11 cellular contexts compared by ENCODE assay signal in the genomic region with DNA sequence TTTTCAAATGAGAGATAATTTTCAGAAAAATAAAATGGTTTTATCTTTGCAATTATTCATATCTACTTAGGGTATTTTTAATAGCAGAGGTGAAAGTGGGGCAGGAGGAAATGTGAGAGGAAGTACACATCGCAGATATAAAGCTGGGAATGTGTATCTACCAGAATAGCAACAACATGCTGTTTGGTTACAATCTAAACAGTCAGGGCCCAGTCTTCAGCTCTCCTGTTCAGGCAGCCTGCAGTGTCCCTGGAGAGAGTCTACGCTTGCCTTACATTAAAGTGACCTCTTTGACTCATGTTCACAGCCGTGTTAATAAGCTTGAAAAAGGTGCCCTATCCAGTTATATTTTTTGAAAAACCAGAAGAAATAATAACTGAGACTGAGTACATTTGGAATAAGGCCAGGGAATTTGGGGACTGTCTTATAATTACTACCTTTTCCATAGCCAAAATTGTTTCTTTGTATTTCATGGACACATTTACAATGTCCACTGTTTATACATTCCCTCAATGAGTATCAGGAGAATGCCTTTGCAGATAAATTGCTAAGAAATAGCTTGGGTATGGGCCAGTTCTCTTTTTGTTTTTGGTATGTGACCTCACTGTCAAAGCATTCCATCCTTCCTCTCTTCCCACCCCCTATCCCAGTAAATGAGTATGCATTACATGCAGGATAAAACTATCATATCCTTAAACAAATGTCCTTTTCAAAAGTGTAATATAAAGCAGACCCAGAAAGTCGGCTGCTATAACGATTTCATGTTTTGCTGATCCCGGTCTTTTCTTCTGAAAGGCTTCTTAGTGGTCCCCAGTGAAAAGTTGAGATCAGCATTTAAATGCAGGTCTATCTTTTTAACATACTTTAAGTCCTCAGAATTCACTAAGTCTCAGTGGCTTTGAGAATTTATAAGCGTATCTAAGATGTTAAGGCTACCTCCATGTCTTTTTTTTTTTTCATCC.
DNase-seq lines count a peak whose midpoint lies in the region; ATAC-seq and TF ChIP-seq lines count a peak whose summit lies in the region.
"Had no signal": no experiment of that assay in that cellular context is flagged by ENCODE, and none has a peak within 500 bp of the region (broad histone marks: within the 10 kb centered on the region; RNA-seq: fewer than 3 reads in every experiment).

No MANE protein-coding gene starts in this region.

- H3K9me3 ChIP-seq in HUES64 (ENCODE audit: insufficient read depth, low read depth, low read length) (no peaks in the 10 kb centered on the region), mesenchymal stem cell (ENCODE audit: control insufficient read depth, low read length) (no peaks in the 10 kb centered on the region)
- H3K9me3 ChIP-seq: Caco-2 had no signal

- H3K79me1 ChIP-seq in mesenchymal stem cell (replicated peaks; ENCODE audit: low read length, poor library complexity, severe bottlenecking), result no peaks in the 10 kb centered on the region

- H2BK12ac ChIP-seq in mesenchymal stem cell (ENCODE audit: low read length in 2 of 2), result no peak overlapping the region

- no peaks in the 10 kb centered on the region for H3K27me3 ChIP-seq in HUES64 (ENCODE audit: insufficient read depth, low read length)
- no peaks in the 10 kb centered on the region for H3K27me3 ChIP-seq in dorsolateral prefrontal cortex
- H3K27me3 ChIP-seq in mesenchymal stem cell (ENCODE audit: control insufficient read depth in 1 of 2, insufficient read depth in 1 of 2, low read length in 2 of 2), result no peaks in the 10 kb centered on the region

- H2BK15ac ChIP-seq in mesenchymal stem cell (ENCODE audit: low read depth, poor library complexity, severe bottlenecking), result no peak overlapping the region

- TF ChIP-seq CTCF in dorsolateral prefrontal cortex (IDR thresholded peaks at IDR 0.05 in 54 of 56, conservative IDR thresholded peaks at IDR 0.05 in 2 of 56; ENCODE audit: low read depth in 1 of 56, partially characterized antibody in 56 of 56), result no peak

- H2BK120ac ChIP-seq in mesenchymal stem cell (ENCODE audit: low read depth, low read length), result no peak overlapping the region

- H2AFZ ChIP-seq in mesenchymal stem cell (ENCODE audit: low read depth, low read length), result no peak overlapping the region

- CTCF ChIA-PET in activated CD8-positive, alpha-beta memory T cell treated with anti-CD3 and anti-CD28 coated beads, Interleukin-2, amount 10 ng/mL, durations not matched to agents 7 days and 5 days (lab: Charles Lee), result no interaction called here

- H3K4me1 Mint-ChIP-seq in activated CD8-positive, alpha-beta memory T cell treated with anti-CD3 and anti-CD28 coated beads, Interleukin-2, amount 10 ng/mL, durations not matched to agents 7 days and 5 days, result no peaks in the 10 kb centered on the region
- H3K4me1 Mint-ChIP-seq: stimulated activated effector memory CD8-positive, alpha-beta T cell treated with anti-CD3 and anti-CD28 coated beads, Interleukin-12 subunit alpha, Interleukin-12 subunit beta, amount 100 ng/mL, for 72 hours had no signal

- H3K4me2 ChIP-seq in mesenchymal stem cell (ENCODE audit: low read length, poor library complexity, severe bottlenecking), result peak overlapping the region; percentile 59

- H4K8ac ChIP-seq in mesenchymal stem cell (ENCODE audit: low read length), result no peak overlapping the region

- no peak overlapping the region for H3K23ac ChIP-seq in mesenchymal stem cell (ENCODE audit: low read length in 2 of 2)

- H3K14ac ChIP-seq in mesenchymal stem cell (ENCODE audit: low read length in 2 of 2), result no peak overlapping the region

- H2AK5ac ChIP-seq in mesenchymal stem cell (ENCODE audit: low read length, severe bottlenecking), result no peak overlapping the region

- H3K27ac ChIP-seq in HUES64 (ENCODE audit: low read depth, low read length) (peak overlapping the region; percentile 20; the same call in 1 of the 2 replicates), dorsolateral prefrontal cortex (peak overlapping the region in 58 of 59 donors; percentile 3 to 86 (median 69)), mesenchymal stem cell (ENCODE audit: low read length, poor library complexity, severe bottlenecking) (peak overlapping the region; percentile 90)

- WGBS in HUES64, result 63% methylated on average over 6 of the region's 7 CpGs
- WGBS in mesenchymal stem cell, result 0% methylated on average over 2 of the region's 7 CpGs

- H2BK5ac ChIP-seq in mesenchymal stem cell (ENCODE audit: low read depth, low read length, poor library complexity, severe bottlenecking), result peak overlapping the region; percentile 76

- H4K91ac ChIP-seq in mesenchymal stem cell (ENCODE audit: low read length), result no peak overlapping the region

- H3K27me3 Mint-ChIP-seq in activated CD8-positive, alpha-beta memory T cell treated with anti-CD3 and anti-CD28 coated beads, Interleukin-2, amount 10 ng/mL, durations not matched to agents 7 days and 5 days, result no peaks in the 10 kb centered on the region
- H3K27me3 Mint-ChIP-seq: activated naive CD8-positive, alpha-beta T cell had no signal

- H3K4me3 ChIP-seq in HUES64 (ENCODE audit: low read length) (no peak overlapping the region), dorsolateral prefrontal cortex (peak overlapping the region in 44 of 59 donors; percentile 2 to 47 (median 20)), mesenchymal stem cell (ENCODE audit: insufficient read depth in 1 of 2, low read depth in 1 of 2, low read length in 2 of 2) (peak overlapping the region in 1 of 2 experiments; percentile 32)

- H3K36me3 Mint-ChIP-seq in activated CD8-positive, alpha-beta memory T cell treated with anti-CD3 and anti-CD28 coated beads, Interleukin-2, amount 10 ng/mL, durations not matched to agents 7 days and 5 days, result no peaks in the 10 kb centered on the region
- H3K36me3 Mint-ChIP-seq: activated naive CD8-positive, alpha-beta T cell; stimulated activated effector memory CD8-positive, alpha-beta T cell treated with anti-CD3 and anti-CD28 coated beads, Interleukin-12 subunit alpha, Interleukin-12 subunit beta, amount 100 ng/mL, for 72 hours had no signal

- H3K27ac Mint-ChIP-seq in activated CD8-positive, alpha-beta memory T cell treated with anti-CD3 and anti-CD28 coated beads, Interleukin-2, amount 10 ng/mL, durations not matched to agents 7 days and 5 days, result no peak overlapping the region
- H3K27ac Mint-ChIP-seq: activated naive CD8-positive, alpha-beta T cell; stimulated activated effector memory CD8-positive, alpha-beta T cell treated with anti-CD3 and anti-CD28 coated beads, Interleukin-12 subunit alpha, Interleukin-12 subunit beta, amount 100 ng/mL, for 72 hours had no signal

- H3K18ac ChIP-seq in mesenchymal stem cell (ENCODE audit: low read depth in 1 of 2, low read length in 2 of 2), result peak overlapping the region in 1 of 2 experiments; percentile 21

- no peaks in the 10 kb centered on the region for H3K36me3 ChIP-seq in HUES64 (ENCODE audit: insufficient read depth, low read length)
- no peaks in the 10 kb centered on the region for H3K36me3 ChIP-seq in mesenchymal stem cell (ENCODE audit: control insufficient read depth in 1 of 2, insufficient read depth in 2 of 2, low read depth in 1 of 2, low read length in 2 of 2)

- no peak overlapping the region; the same call in 1 of the 2 replicates for H3K9ac ChIP-seq in HUES64 (ENCODE audit: low read depth, low read length)
- H3K9ac ChIP-seq in mesenchymal stem cell (ENCODE audit: low read length), result peak overlapping the region; percentile 87

- H3K4me1 ChIP-seq in HUES64 (ENCODE audit: insufficient read depth, low read length), result peaks cover 26% of the 10 kb centered on the region
- H3K4me1 ChIP-seq in mesenchymal stem cell (ENCODE audit: control insufficient read depth, insufficient read depth, low read depth, low read length), result no peaks in the 10 kb centered on the region
- H3K4me1 ChIP-seq: Caco-2 had no signal

- intact Hi-C loops in dorsolateral prefrontal cortex (cut with DNase I), result no loop called here

- no peak for ATAC-seq in activated CD8-positive, alpha-beta memory T cell treated with anti-CD3 and anti-CD28 coated beads, Interleukin-2, amount 10 ng/mL, durations not matched to agents 7 days and 5 days
- ATAC-seq: stimulated activated effector memory CD8-positive, alpha-beta T cell treated with anti-CD3 and anti-CD28 coated beads, Interleukin-12 subunit alpha, Interleukin-12 subunit beta, amount 100 ng/mL, for 72 hours had no signal

- DNase-seq in AG08395 (ENCODE audit: low spot score) (peak; percentile 36), dorsolateral prefrontal cortex (no peak), mesenchymal stem cell (peak; percentile 65), NCI-H146 treated with DMSO at 0.1 percent for 48 hours (lab: John Stamatoyannopoulos, UW; ENCODE audit: unreplicated experiment) (no peak), superior temporal gyrus (ENCODE audit: extremely low spot score) (no peak), D341Med (ENCODE audit: low spot score) (no peak)
- DNase-seq in activated CD8-positive, alpha-beta memory T cell treated with anti-CD3 and anti-CD28 coated beads, Interleukin-2, amount 10 ng/mL, durations not matched to agents 7 days and 5 days, result no peak
- DNase-seq: Caco-2 had no signal

- H3K9me3 Mint-ChIP-seq in activated CD8-positive, alpha-beta memory T cell treated with anti-CD3 and anti-CD28 coated beads, Interleukin-2, amount 10 ng/mL, durations not matched to agents 7 days and 5 days (ENCODE audit: low read depth), result no peaks in the 10 kb centered on the region
- H3K9me3 Mint-ChIP-seq: stimulated activated effector memory CD8-positive, alpha-beta T cell treated with anti-CD3 and anti-CD28 coated beads, Interleukin-12 subunit alpha, Interleukin-12 subunit beta, amount 100 ng/mL, for 72 hours had no signal

- no peak overlapping the region for H3K4ac ChIP-seq in mesenchymal stem cell (ENCODE audit: low read depth in 1 of 2, low read length in 2 of 2)

- no peak overlapping the region for H3K4me3 Mint-ChIP-seq in activated CD8-positive, alpha-beta memory T cell treated with anti-CD3 and anti-CD28 coated beads, Interleukin-2, amount 10 ng/mL, durations not matched to agents 7 days and 5 days
- H3K4me3 Mint-ChIP-seq: activated naive CD8-positive, alpha-beta T cell; stimulated activated effector memory CD8-positive, alpha-beta T cell treated with anti-CD3 and anti-CD28 coated beads, Interleukin-12 subunit alpha, Interleukin-12 subunit beta, amount 100 ng/mL, for 72 hours had no signal

Comparison
In these comparisons a context has a peak if more than half of its experiments do, and no peak if none do; other contexts are left out.
1. DNase-seq: peak in AG08395 (single experiment) and mesenchymal stem cell (single experiment); none in dorsolateral prefrontal cortex (0 of 10), NCI-H146 treated with DMSO at 0.1 percent for 48 hours (single experiment), superior temporal gyrus (single experiment), D341Med (single experiment) and activated CD8-positive, alpha-beta memory T cell treated with anti-CD3 and anti-CD28 coated beads, Interleukin-2, amount 10 ng/mL, durations not matched to agents 7 days and 5 days (single experiment).
2. H3K27ac ChIP-seq: peak in every context shown above with its lines; median percentile 90 in mesenchymal stem cell; 69 in dorsolateral prefrontal cortex; 20 in HUES64.